In genomic region chr12:108819920-108820699, GRCh38 we compare ENCODE assay signal across 2 cellular contexts.
TF ChIP-seq lines count a peak whose summit lies in the region.

No MANE protein-coding gene starts in this region.

TF ChIP-seq in IMR-90, 13 proteins besides CTCF, POLR2A, EP300 and RAD21:
- TF ChIP-seq, protein P1, sequence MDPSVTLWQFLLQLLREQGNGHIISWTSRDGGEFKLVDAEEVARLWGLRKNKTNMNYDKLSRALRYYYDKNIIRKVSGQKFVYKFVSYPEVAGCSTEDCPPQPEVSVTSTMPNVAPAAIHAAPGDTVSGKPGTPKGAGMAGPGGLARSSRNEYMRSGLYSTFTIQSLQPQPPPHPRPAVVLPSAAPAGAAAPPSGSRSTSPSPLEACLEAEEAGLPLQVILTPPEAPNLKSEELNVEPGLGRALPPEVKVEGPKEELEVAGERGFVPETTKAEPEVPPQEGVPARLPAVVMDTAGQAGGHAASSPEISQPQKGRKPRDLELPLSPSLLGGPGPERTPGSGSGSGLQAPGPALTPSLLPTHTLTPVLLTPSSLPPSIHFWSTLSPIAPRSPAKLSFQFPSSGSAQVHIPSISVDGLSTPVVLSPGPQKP (IDR thresholded peaks at IDR 0.05; ENCODE audit: borderline replicate concordance, low read depth, low read length): no peak
- TF ChIP-seq BHLHE40 (IDR thresholded peaks at IDR 0.05; ENCODE audit: low read depth, low read length) (no peak), MAFK (IDR thresholded peaks at IDR 0.05; ENCODE audit: low read depth, low read length) (no peak), NFE2L2 (IDR thresholded peaks at IDR 0.05; ENCODE audit: low read depth, low read length) (no peak), FOS (IDR thresholded peaks at IDR 0.05; ENCODE audit: low read depth, low read length) (no peak), USF2 (IDR thresholded peaks at IDR 0.05; ENCODE audit: low read depth, low read length) (no peak), SMC3 (IDR thresholded peaks at IDR 0.05; ENCODE audit: low read depth, low read length) (no peak), CHD1 (IDR thresholded peaks at IDR 0.05; ENCODE audit: low read depth, low read length) (no peak), CEBPB (IDR thresholded peaks at IDR 0.05; ENCODE audit: low read depth, low read length) (no peak), MXI1 (IDR thresholded peaks at IDR 0.05; ENCODE audit: borderline replicate concordance, low read depth, low read length) (no peak), RFX5 (IDR thresholded peaks at IDR 0.05; ENCODE audit: low read depth, low read length) (no peak), MAZ (IDR thresholded peaks at IDR 0.05; ENCODE audit: borderline replicate concordance, low read depth, low read length) (no peak), RCOR1 (IDR thresholded peaks at IDR 0.05; ENCODE audit: insufficient replicate concordance, low read length) (no peak)

TF ChIP-seq in HEK293T, 16 proteins besides CTCF, POLR2A, EP300 and RAD21 (continued from another document):
- TF ChIP-seq LEF1 (IDR thresholded peaks at IDR 0.05; ENCODE audit: borderline replicate concordance): no peak
- TF ChIP-seq CTBP1 (IDR thresholded peaks at IDR 0.05; ENCODE audit: borderline replicate concordance): no peak
- no peak for TF ChIP-seq FOXK2 (IDR thresholded peaks at IDR 0.05)
- TF ChIP-seq SP1 (IDR thresholded peaks at IDR 0.05): no peak
- no peak for TF ChIP-seq L3MBTL2 (conservative IDR thresholded peaks at IDR 0.05)
